In genomic region chr1:54542120-54542961, GRCh38 we compare ENCODE assay signal across 8 cellular contexts. TPM values are rescaled to one million over a fixed set of nuclear protein-coding genes. Genes with fewer than 3 reads are reported as not detected.
DNase-seq lines count a peak whose midpoint lies in the region; ATAC-seq and TF ChIP-seq lines count a peak whose summit lies in the region.

No MANE protein-coding gene starts in this region.

- POLR2A ChIA-PET in AG04449 (lab: Yijun Ruan, JAX), result no interaction called here

- peak; percentile 69 for ATAC-seq in GM18907 (IDR thresholded peaks at IDR 0.05; ENCODE audit: unreplicated experiment)
- ATAC-seq in HG03442 (IDR thresholded peaks at IDR 0.05; ENCODE audit: unreplicated experiment), result peak; percentile 63

- peak; percentile 26 for TF ChIP-seq CTCF in AG04449 (IDR thresholded peaks at IDR 0.05; ENCODE audit: insufficient read depth, low read length, missing control alignments)
- no peak for TF ChIP-seq CTCF in epithelial cell of proximal tubule (conservative IDR thresholded peaks at IDR 0.05; ENCODE audit: low read depth, low read length)

- peak overlapping the region; percentile 85 to 88 for H3K27ac ChIP-seq in mucosa of rectum (ENCODE audit: low read depth in 2 of 2, low read length in 2 of 2)

- no peak for DNase-seq in AG04449 (ENCODE audit: low read depth, low spot score)
- DNase-seq in NOMO-1 treated with dmso at 0.1 percent for 144 hours (lab: John Stamatoyannopoulos, UW; ENCODE audit: unreplicated experiment), result peak; percentile 77
- peak; percentile 11 for DNase-seq in activated T-cell treated with anti-CD3 and anti-CD28 coated beads for 4 hours
- DNase-seq in epithelial cell of proximal tubule (ENCODE audit: low read depth), result no peak
- peak; percentile 29 to 38 for DNase-seq in stimulated activated CD8-positive, alpha-beta memory T cell treated with anti-CD3 and anti-CD28 coated beads, Interleukin-7, amount 100 ng/mL, for 48 hours (ENCODE audit: extremely low read depth in 1 of 2, low read depth in 1 of 2)

- no peaks in the 10 kb centered on the region for H3K27me3 ChIP-seq in mucosa of rectum (ENCODE audit: control insufficient read depth in 2 of 2, insufficient read depth in 2 of 2, low read length in 2 of 2)

- peak overlapping the region; percentile 78 to 79 for H3K9ac ChIP-seq in mucosa of rectum (ENCODE audit: low read depth in 1 of 2, low read length in 2 of 2)

- CTCF ChIA-PET in AG04449 (lab: Yijun Ruan, JAX), result no interaction called here

- no peaks in the 10 kb centered on the region for H3K9me3 ChIP-seq in mucosa of rectum (ENCODE audit: control insufficient read depth in 2 of 2, low read length in 2 of 2)

- H3K4me1 ChIP-seq in mucosa of rectum (ENCODE audit: control insufficient read depth in 2 of 2, insufficient read depth in 2 of 2, low read length in 2 of 2), result peaks cover 14 to 20% of the 10 kb centered on the region in 2 donors

- H3K36me3 ChIP-seq in mucosa of rectum (ENCODE audit: control insufficient read depth in 2 of 2, insufficient read depth in 2 of 2, low read length in 2 of 2), result no peaks in the 10 kb centered on the region

- peak overlapping the region; percentile 52 for H3K4me3 ChIP-seq in AG04449 (ENCODE audit: low read depth, low read length)
- peak overlapping the region; percentile 52 for H3K4me3 ChIP-seq in epithelial cell of proximal tubule (ENCODE audit: low read depth, low read length)
- peak overlapping the region; percentile 77 to 78 for H3K4me3 ChIP-seq in mucosa of rectum (ENCODE audit: low read length in 2 of 2)

RNA-seq across cellular contexts. Expression of gene ACOT11, which starts 5.7 kb away (rescaled TPM):
- total RNA-seq in epithelial cell of proximal tubule, result 0.86 and 1.3 TPM in 2 replicates

Comparison
In these comparisons a context has a peak if more than half of its experiments do, and no peak if none do; other contexts are left out.
1. DNase-seq: peak in NOMO-1 treated with dmso at 0.1 percent for 144 hours (single experiment), activated T-cell treated with anti-CD3 and anti-CD28 coated beads for 4 hours (single experiment) and stimulated activated CD8-positive, alpha-beta memory T cell treated with anti-CD3 and anti-CD28 coated beads, Interleukin-7, amount 100 ng/mL, for 48 hours (2 of 2); none in AG04449 (single experiment) and epithelial cell of proximal tubule (single experiment).
2. Peak in every context shown above with its lines, with median percentiles within 50 percentile points of each other: H3K4me3 ChIP-seq.